8 cellular contexts compared by ENCODE assay signal in genomic region chr7:140478361-140479061, GRCh38. TPM values are rescaled to one million over a fixed set of nuclear protein-coding genes. Genes with fewer than 3 reads are reported as not detected.
DNase-seq lines count a peak whose midpoint lies in the region; ATAC-seq and TF ChIP-seq lines count a peak whose summit lies in the region.

No MANE protein-coding gene starts in this region.

- intact Hi-C loops in gastrocnemius medialis (cut with DNase I; ENCODE audit: low total_unique reads) = loop anchor here (1.0 to 10.0 kb wide), 4 partner anchors 28 to 534 kb away; partner anchors contain the start of genes BRAF, MRPS33 and NDUFB2

- peak overlapping the region; percentile 76 for H3K9ac ChIP-seq in iPS-15b (ENCODE audit: low read depth, low read length)

- in situ Hi-C loops in astrocyte of the spinal cord (cut with HindIII; ENCODE audit: low sequenced_read_pairs) = no loop called here
- in situ Hi-C loops in gastrocnemius medialis (cut with MboI; ENCODE audit: low sequenced_read_pairs in 4 of 4) = loop anchor here in 1 of 4 donors (25.0 kb wide), 1 partner anchor 534 kb away; the partner anchor contains the start of gene MRPS33

- H3K36me3 ChIP-seq in iPS-15b (ENCODE audit: control insufficient read depth, insufficient read depth, low read length) = no peaks in the 10 kb centered on the region
- H3K36me3 ChIP-seq in gastrocnemius medialis = no peaks in the 10 kb centered on the region

- no peak for TF ChIP-seq POLR2A in gastrocnemius medialis (IDR thresholded peaks at IDR 0.05)

- H3K9me3 ChIP-seq in iPS-15b (ENCODE audit: control insufficient read depth, insufficient read depth, low read length) (no peaks in the 10 kb centered on the region), gastrocnemius medialis (no peaks in the 10 kb centered on the region)

- H3K4me1 ChIP-seq in iPS-15b (ENCODE audit: control insufficient read depth, insufficient read depth, low read length) (peaks cover 13% of the 10 kb centered on the region), gastrocnemius medialis (peaks cover 13 to 18% of the 10 kb centered on the region in 2 donors)

- H3K27ac ChIP-seq in gastrocnemius medialis = peak overlapping the region; percentile 73 to 96 (median 84)

- ATAC-seq in GM21717 (IDR thresholded peaks at IDR 0.05; ENCODE audit: unreplicated experiment) (peak; percentile 22), gastrocnemius medialis (peak; percentile 44 to 48)

- peak overlapping the region; percentile 78 for H3K4me3 ChIP-seq in Jurkat, Clone E6-1 (ENCODE audit: low read length)
- peak overlapping the region; percentile 77 for H3K4me3 ChIP-seq in astrocyte of the spinal cord (ENCODE audit: low read depth, low read length)
- H3K4me3 ChIP-seq in iPS-15b (ENCODE audit: low read depth, low read length) = peak overlapping the region; percentile 83
- peak overlapping the region; percentile 85 to 98 (median 91) for H3K4me3 ChIP-seq in gastrocnemius medialis

- H3K27me3 ChIP-seq in iPS-15b (ENCODE audit: control insufficient read depth, insufficient read depth, low read length) = no peaks in the 10 kb centered on the region
- H3K27me3 ChIP-seq in gastrocnemius medialis = no peaks in the 10 kb centered on the region

- TF ChIP-seq CTCF in astrocyte of the spinal cord (IDR thresholded peaks at IDR 0.05; ENCODE audit: low read depth, low read length) (no peak), gastrocnemius medialis (IDR thresholded peaks at IDR 0.05 in 4 of 5, conservative IDR thresholded peaks at IDR 0.05 in 1 of 5) (no peak)

- DNase-seq in ELF-1 (ENCODE audit: low read depth, low spot score) (peak; percentile 73), T follicular helper cell (ENCODE audit: low read depth) (peak; percentile 28), astrocyte of the spinal cord (ENCODE audit: low read depth, low spot score) (peak; percentile 45), gastrocnemius medialis (peak in 1 of 2 donors; percentile 23), DMS114 treated with DMSO at 0.1 percent for 48 hours (lab: John Stamatoyannopoulos, UW; ENCODE audit: unreplicated experiment) (no peak)
- peak; percentile 35 for DNase-seq in Jurkat, Clone E6-1 (ENCODE audit: low read depth, low spot score)

RNA-seq across cellular contexts. Expression of gene MKRN1, which starts 0.8 kb away (rescaled TPM):
- 83.1 TPM for polyA plus RNA-seq in Jurkat, Clone E6-1 (2012; ENCODE audit: insufficient read depth, insufficient read length)
- total RNA-seq in gastrocnemius medialis = 10 to 100 TPM; 38.0 to 90.4 (median 64.7) TPM
